Comparison of ENCODE assay signal across 9 cellular contexts in genomic region chr6:89895273-89895874, GRCh38. TPM values are rescaled to one million over a fixed set of nuclear protein-coding genes. Genes with fewer than 3 reads are reported as not detected.
A peak's percentile ranks its signal among the peaks of the same experiment; 100 is the strongest.
DNase-seq lines count a peak whose midpoint lies in the region; ATAC-seq and TF ChIP-seq lines count a peak whose summit lies in the region.
"Had no signal": no experiment of that assay in that cellular context is flagged by ENCODE, and none has a peak within 500 bp of the region (broad histone marks: within the 10 kb centered on the region; RNA-seq: fewer than 3 reads in every experiment).

No MANE protein-coding gene starts in this region.

- TF ChIP-seq RAD21 in liver (IDR thresholded peaks at IDR 0.05): no peak

- H3K9me3 ChIP-seq in liver (ENCODE audit: control insufficient read depth in 4 of 4, low read length in 3 of 4): no peaks in the 10 kb centered on the region
- H3K9me3 ChIP-seq in gastroesophageal sphincter: no peaks in the 10 kb centered on the region
- H3K9me3 ChIP-seq in effector memory CD4-positive, alpha-beta T cell (ENCODE audit: control insufficient read depth, low read length): no peaks in the 10 kb centered on the region

- H3K4me3 ChIP-seq in cardiac fibroblast (replicated peaks in 1 of 2; ENCODE audit: low read depth in 2 of 2, low read length in 2 of 2) (no peak overlapping the region), liver (ENCODE audit: low read depth in 1 of 3, low read length in 3 of 3) (no peak overlapping the region), gastroesophageal sphincter (no peak overlapping the region)
- H3K4me3 ChIP-seq in effector memory CD4-positive, alpha-beta T cell (ENCODE audit: insufficient read depth, low read depth, low read length, poor library complexity, severe bottlenecking): no peak overlapping the region

- ATAC-seq in gastroesophageal sphincter: no peak

- no peak overlapping the region for H3K27ac ChIP-seq in liver (ENCODE audit: low read depth in 1 of 2, low read length in 2 of 2)
- no peak overlapping the region for H3K27ac ChIP-seq in gastroesophageal sphincter
- H3K27ac ChIP-seq in effector memory CD4-positive, alpha-beta T cell (ENCODE audit: insufficient read depth, low read length, poor library complexity, severe bottlenecking): no peak overlapping the region

- intact Hi-C loops in Calu3 (cut with micrococcal nuclease; ENCODE audit: unreplicated experiment): no loop called here

- H3K4me3 Mint-ChIP-seq in Calu3 (ENCODE audit: low read depth, unreplicated experiment) (no peak overlapping the region), glutamatergic neuron (ENCODE audit: unreplicated experiment) (no peak overlapping the region)

- H3K9me3 Mint-ChIP-seq in Calu3 (ENCODE audit: low read depth, unreplicated experiment) (no peaks in the 10 kb centered on the region), glutamatergic neuron (ENCODE audit: unreplicated experiment) (no peaks in the 10 kb centered on the region)

- H3K36me3 ChIP-seq in liver (ENCODE audit: control insufficient read depth in 4 of 4, insufficient read depth in 3 of 4, low read depth in 1 of 4, low read length in 3 of 4) (no peaks in the 10 kb centered on the region), gastroesophageal sphincter (no peaks in the 10 kb centered on the region)
- no peaks in the 10 kb centered on the region for H3K36me3 ChIP-seq in effector memory CD4-positive, alpha-beta T cell (ENCODE audit: control insufficient read depth, insufficient read depth, low read length)

- H3K4me1 Mint-ChIP-seq in Calu3 (ENCODE audit: low read depth, unreplicated experiment) (peaks cover 11% of the 10 kb centered on the region), glutamatergic neuron (ENCODE audit: low read depth, unreplicated experiment) (peaks cover 19% of the 10 kb centered on the region)

- no peak overlapping the region for H3K9ac ChIP-seq in liver (ENCODE audit: low read depth in 1 of 2, low read length in 2 of 2)

- no TSS peak for BruUV-seq in Calu3 (replicated peaks; lab: Mats Ljungman, UMichigan)

- 44% methylated on average over 8 of the region's 8 CpGs for WGBS in liver
- 13 to 58% methylated on average over 4 to 5 of the region's 8 CpGs for WGBS in gastroesophageal sphincter (ENCODE audit: low coverage in 1 of 2), 2 donors

- DNase-seq in Calu3: peak; percentile 53
- DNase-seq in LoVo (ENCODE audit: low spot score): peak; percentile 14
- peak; percentile 58 to 63 for DNase-seq in cardiac fibroblast (ENCODE audit: low read depth in 2 of 2)
- no peak for DNase-seq in glutamatergic neuron
- DNase-seq in stimulated activated CD4-positive, alpha-beta T cell treated with anti-CD3 and anti-CD28 coated beads, Interleukin-4, amount 100 ng/mL, for 4 hours: no peak
- DNase-seq in effector memory CD4-positive, alpha-beta T cell: no peak

- H3K27me3 Mint-ChIP-seq in Calu3 (ENCODE audit: unreplicated experiment) (peaks cover 59% of the 10 kb centered on the region), glutamatergic neuron (ENCODE audit: unreplicated experiment) (no peaks in the 10 kb centered on the region)

- no peak for TF ChIP-seq CTCF in Calu3 (IDR thresholded peaks at IDR 0.05; ENCODE audit: unreplicated experiment)
- no peak for TF ChIP-seq CTCF in cardiac fibroblast (IDR thresholded peaks at IDR 0.05; ENCODE audit: low read depth, low read length)
- no peak for TF ChIP-seq CTCF in liver (IDR thresholded peaks at IDR 0.05; ENCODE audit: low read depth, low read length, missing input control)
- no peak for TF ChIP-seq CTCF in glutamatergic neuron (IDR thresholded peaks at IDR 0.05; ENCODE audit: partially characterized antibody, unreplicated experiment)
- TF ChIP-seq CTCF in gastroesophageal sphincter (IDR thresholded peaks at IDR 0.05): no peak

- H3K27me3 ChIP-seq in liver (ENCODE audit: control insufficient read depth in 4 of 4, insufficient read depth in 4 of 4, low read length in 3 of 4) (peaks cover 0 to 4% (median 1%) of the 10 kb centered on the region in 4 donors), gastroesophageal sphincter (peaks cover 40% of the 10 kb centered on the region)
- H3K27me3 ChIP-seq in effector memory CD4-positive, alpha-beta T cell (replicated peaks; ENCODE audit: control insufficient read depth, insufficient read depth, low read length, poor library complexity, severe bottlenecking): no peaks in the 10 kb centered on the region

- no peak overlapping the region for H3K27ac Mint-ChIP-seq in Calu3 (ENCODE audit: unreplicated experiment)
- H3K27ac Mint-ChIP-seq in glutamatergic neuron (ENCODE audit: unreplicated experiment): no peak overlapping the region

- H3K36me3 Mint-ChIP-seq in Calu3 (ENCODE audit: insufficient read depth, unreplicated experiment) (no peaks in the 10 kb centered on the region), glutamatergic neuron (ENCODE audit: unreplicated experiment) (no peaks in the 10 kb centered on the region)

- TF ChIP-seq POLR2A in gastroesophageal sphincter (IDR thresholded peaks at IDR 0.05): no peak

- TF ChIP-seq EP300 in gastroesophageal sphincter (IDR thresholded peaks at IDR 0.05): no peak

- CTCF ChIA-PET in Calu3 (lab: Charles Lee): no interaction called here

- H3K4me1 ChIP-seq in liver (ENCODE audit: control insufficient read depth in 4 of 4, insufficient read depth in 4 of 4, low read length in 3 of 4): no peaks in the 10 kb centered on the region
- no peaks in the 10 kb centered on the region for H3K4me1 ChIP-seq in gastroesophageal sphincter
- no peaks in the 10 kb centered on the region for H3K4me1 ChIP-seq in effector memory CD4-positive, alpha-beta T cell (ENCODE audit: control insufficient read depth, insufficient read depth, low read length, poor library complexity, severe bottlenecking)

TF ChIP-seq in liver, 16 proteins besides CTCF, POLR2A, EP300 and RAD21:
- TF ChIP-seq ZBTB33 (IDR thresholded peaks at IDR 0.05): no peak
- TF ChIP-seq FOXA1 (IDR thresholded peaks at IDR 0.05): no peak
- no peak for TF ChIP-seq FOXA2 (IDR thresholded peaks at IDR 0.05)
- TF ChIP-seq REST (IDR thresholded peaks at IDR 0.05): peak; percentile 99

RNA-seq across cellular contexts. Expression of gene GJA10, which starts 1.1 kb away (rescaled TPM):
- total RNA-seq in Calu3 (2022) (not detected in 2 replicates), liver (not detected), glutamatergic neuron (ENCODE audit: unreplicated experiment) (not detected), gastroesophageal sphincter (not detected)
- not detected for polyA plus RNA-seq in liver
- total RNA-seq: epithelial cell of proximal tubule had no signal

Comparison
In these comparisons a context has a peak if more than half of its experiments do, and no peak if none do; other contexts are left out.
1. DNase-seq: peak in Calu3 (single experiment), LoVo (single experiment) and cardiac fibroblast (2 of 2); none in glutamatergic neuron (single experiment), stimulated activated CD4-positive, alpha-beta T cell treated with anti-CD3 and anti-CD28 coated beads, Interleukin-4, amount 100 ng/mL, for 4 hours (0 of 2) and effector memory CD4-positive, alpha-beta T cell (0 of 3).